ENCODE assay signal across 30 cellular contexts in genomic region chrX:7596822-7597221, GRCh38.
"Had no signal": no experiment of that assay in that cellular context is flagged by ENCODE, and none has a peak within 500 bp of the region (broad histone marks: within the 10 kb centered on the region; RNA-seq: fewer than 3 reads in every experiment).

No MANE protein-coding gene starts in this region.

- H3K27ac ChIP-seq: adrenal gland, breast epithelium, cardiac muscle cell, colonic mucosa, WERI-Rb-1 had no signal

- H3K9me3 ChIP-seq: adrenal gland, colonic mucosa had no signal

- ATAC-seq: activated CD4-positive, CD25-positive, alpha-beta regulatory T cell treated with anti-CD3 and anti-CD28 coated beads, Interleukin-2, amount 50 U/mL, for 24 hours; activated CD8-positive, alpha-beta T cell treated with anti-CD3 and anti-CD28 coated beads for 36 hours; activated naive CD8-positive, alpha-beta T cell treated with anti-CD3 and anti-CD28 coated beads, Interleukin-2, amount 50 U/mL, for 24 hours; activated T-cell treated with anti-CD3 and anti-CD28 coated beads, Interleukin-2, amount 50 U/mL, for 4 hours; esophagus mucosa had no signal

- H3K4me1 Mint-ChIP-seq: activated B cell treated with CpG ODN at 0.5 μM for 24 hours; activated naive CD4-positive, alpha-beta T cell treated with anti-CD3 and anti-CD28 coated beads, Interleukin-2, amount 50 U/mL, for 24 hours; activated naive CD8-positive, alpha-beta T cell treated with anti-CD3 and anti-CD28 coated beads for 36 hours; activated naive CD8-positive, alpha-beta T cell treated with anti-CD3 and anti-CD28 coated beads, Interleukin-2, amount 50 U/mL, for 24 hours had no signal

- H3K27me3 Mint-ChIP-seq: activated B cell treated with CpG ODN at 0.5 μM for 24 hours; activated CD8-positive, alpha-beta T cell treated with anti-CD3 and anti-CD28 coated beads for 36 hours; activated naive CD4-positive, alpha-beta T cell treated with anti-CD3 and anti-CD28 coated beads, Interleukin-2, amount 50 U/mL, for 24 hours; activated naive CD8-positive, alpha-beta T cell treated with anti-CD3 and anti-CD28 coated beads for 36 hours; activated naive CD8-positive, alpha-beta T cell treated with anti-CD3 and anti-CD28 coated beads, Interleukin-2, amount 50 U/mL, for 24 hours had no signal

- H3K4me3 ChIP-seq: adrenal gland, breast epithelium, cardiac muscle cell, colonic mucosa had no signal

- H3K36me3 Mint-ChIP-seq: activated naive CD4-positive, alpha-beta T cell treated with anti-CD3 and anti-CD28 coated beads, Interleukin-2, amount 50 U/mL, for 24 hours; activated naive CD8-positive, alpha-beta T cell treated with anti-CD3 and anti-CD28 coated beads for 36 hours; brain had no signal

- DNase-seq: activated B cell treated with CpG ODN at 0.5 μM for 24 hours; activated CD4-positive, alpha-beta T cell treated with anti-CD3 and anti-CD28 coated beads for 48 hours; activated CD4-positive, alpha-beta T cell treated with anti-CD3 and anti-CD28 coated beads, Interleukin-2, amount 50 U/mL, for 1 hour; activated CD4-positive, alpha-beta T cell treated with anti-CD3 and anti-CD28 coated beads, Interleukin-2, amount 50 U/mL, for 48 hours; activated CD8-positive, alpha-beta memory T cell treated with anti-CD3 and anti-CD28 coated beads for 24 hours; activated CD8-positive, alpha-beta T cell treated with anti-CD3 and anti-CD28 coated beads for 36 hours; activated effector memory CD4-positive, alpha-beta T cell treated with anti-CD3 and anti-CD28 coated beads, Interleukin-2, amount 50 U/mL, for 16 hours; activated naive CD4-positive, alpha-beta T cell treated with anti-CD3 and anti-CD28 coated beads for 36 hours; activated naive CD8-positive, alpha-beta T cell treated with anti-CD3 and anti-CD28 coated beads for 36 hours; activated naive CD8-positive, alpha-beta T cell treated with anti-CD3 and anti-CD28 coated beads, Interleukin-2, amount 50 U/mL, for 24 hours; activated T-cell treated with anti-CD3 and anti-CD28 coated beads, Interleukin-2, amount 50 U/mL, for 4 hours; adrenal gland; amygdala; aorta; central memory CD4-positive, alpha-beta T cell; cerebellar nuclear complex; colonic mucosa; effector CD8-positive, alpha-beta T cell; foreskin fibroblast; head of caudate nucleus; T-helper 9 cell; WERI-Rb-1 had no signal

- H3K4me3 Mint-ChIP-seq: activated B cell treated with CpG ODN at 0.5 μM for 24 hours; activated CD8-positive, alpha-beta T cell treated with anti-CD3 and anti-CD28 coated beads for 36 hours; activated naive CD4-positive, alpha-beta T cell treated with anti-CD3 and anti-CD28 coated beads for 36 hours; activated naive CD4-positive, alpha-beta T cell treated with anti-CD3 and anti-CD28 coated beads, Interleukin-2, amount 50 U/mL, for 24 hours; activated naive CD8-positive, alpha-beta T cell treated with anti-CD3 and anti-CD28 coated beads for 36 hours; activated naive CD8-positive, alpha-beta T cell treated with anti-CD3 and anti-CD28 coated beads, Interleukin-2, amount 50 U/mL, for 24 hours; activated T-cell treated with anti-CD3 and anti-CD28 coated beads, Interleukin-2, amount 50 U/mL, for 4 hours; brain; T-helper 1 cell treated with Interleukin-12 subunit alpha and Interleukin-12 subunit beta and Interleukin-4 antibody, amounts not matched to agents 30 μg/mL and 1 μg/mL, for 36 hours had no signal

- H3K27me3 ChIP-seq: adrenal gland, cardiac muscle cell, colonic mucosa had no signal

- H3K27ac Mint-ChIP-seq: activated B cell treated with CpG ODN at 0.5 μM for 24 hours; activated CD8-positive, alpha-beta T cell treated with anti-CD3 and anti-CD28 coated beads for 36 hours; activated naive CD4-positive, alpha-beta T cell treated with anti-CD3 and anti-CD28 coated beads for 36 hours; activated naive CD4-positive, alpha-beta T cell treated with anti-CD3 and anti-CD28 coated beads, Interleukin-2, amount 50 U/mL, for 24 hours; activated naive CD8-positive, alpha-beta T cell treated with anti-CD3 and anti-CD28 coated beads for 36 hours; activated naive CD8-positive, alpha-beta T cell treated with anti-CD3 and anti-CD28 coated beads, Interleukin-2, amount 50 U/mL, for 24 hours; activated T-helper 2 cell treated with anti-CD3 and anti-CD28 coated beads, Interferon-gamma antibody, Interleukin-2, Interleukin-4, amounts not matched to agents 10 μg/mL and 5 μg/mL and 100 μg/mL, durations not matched to agents 14 hours and 24 hours and 36 hours; brain; T-helper 1 cell treated with Interleukin-12 subunit alpha and Interleukin-12 subunit beta and Interleukin-4 antibody, amounts not matched to agents 30 μg/mL and 1 μg/mL, for 36 hours had no signal

- H3K36me3 ChIP-seq: adrenal gland, breast epithelium, cardiac muscle cell, colonic mucosa, WERI-Rb-1 had no signal

- H3K4me1 ChIP-seq: adrenal gland, breast epithelium, colonic mucosa had no signal

- H3K9me3 Mint-ChIP-seq: activated CD8-positive, alpha-beta T cell treated with anti-CD3 and anti-CD28 coated beads for 36 hours; activated naive CD4-positive, alpha-beta T cell treated with anti-CD3 and anti-CD28 coated beads, Interleukin-2, amount 50 U/mL, for 24 hours; activated naive CD8-positive, alpha-beta T cell treated with anti-CD3 and anti-CD28 coated beads, Interleukin-2, amount 50 U/mL, for 24 hours; activated T-helper 2 cell treated with anti-CD3 and anti-CD28 coated beads, Interferon-gamma antibody, Interleukin-2, Interleukin-4, amounts not matched to agents 10 μg/mL and 5 μg/mL and 100 μg/mL, durations not matched to agents 14 hours and 24 hours and 36 hours; T-helper 1 cell treated with Interleukin-12 subunit alpha and Interleukin-12 subunit beta and Interleukin-4 antibody, amounts not matched to agents 30 μg/mL and 1 μg/mL, for 36 hours had no signal
